Comparison of ENCODE assay signal across 8 cellular contexts in the genomic region with DNA sequence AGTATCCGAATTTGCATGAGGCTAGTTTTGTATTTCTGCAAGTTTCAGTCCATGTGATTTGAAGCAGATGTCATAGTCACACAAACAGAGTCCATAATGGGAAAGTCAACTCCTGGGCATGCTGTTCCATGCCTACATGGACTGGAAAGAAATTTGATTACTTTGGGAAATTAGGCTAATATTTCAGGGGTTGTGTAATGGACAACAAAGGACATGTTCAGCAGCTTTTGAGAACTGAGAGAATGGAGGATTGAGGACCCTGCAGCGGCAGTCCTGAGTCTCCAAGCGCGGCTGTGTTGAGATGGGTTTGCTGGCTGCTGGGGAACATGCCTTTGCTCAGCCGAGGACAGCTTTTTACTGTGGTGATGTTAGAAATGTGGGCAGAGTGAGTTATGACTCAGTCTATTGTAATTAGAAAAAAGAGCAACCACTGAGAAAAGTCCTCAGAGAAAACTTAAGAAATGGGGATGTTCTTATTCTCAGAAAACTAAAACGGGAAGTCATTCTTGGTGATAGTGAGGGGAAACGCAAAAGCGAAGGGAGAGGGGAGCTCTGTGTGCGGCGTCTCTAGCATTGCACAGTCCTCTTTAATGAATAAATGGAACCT.
A peak's percentile ranks its signal among the peaks of the same experiment; 100 is the strongest.
DNase-seq lines count a peak whose midpoint lies in the region; ATAC-seq lines count a peak whose summit lies in the region.

No MANE protein-coding gene starts in this region.

- peak; percentile 81 for DNase-seq in AG08395 (ENCODE audit: low spot score)
- no peak for DNase-seq in T-cell
- peak; percentile 5 for DNase-seq in fibroblast of peridontal ligament (ENCODE audit: extremely low read depth)
- DNase-seq in stromal cell of bone marrow (ENCODE audit: low read depth): peak; percentile 41
- DNase-seq in DMS79 (lab: John Stamatoyannopoulos, UW): no peak
- no peak for DNase-seq in COR-L47 (lab: John Stamatoyannopoulos, UW)

- H3K27me3 Mint-ChIP-seq in T-cell: no peaks in the 10 kb centered on the region

- POLR2A ChIA-PET in T-cell (lab: Charles Lee): interaction anchor here in 1 of 2 donors (0.6 kb wide), 1 partner anchor 86 kb away, joined by 3 read pairs; no protein-coding TSS in a partner anchor

- ATAC-seq in GM18873 (IDR thresholded peaks at IDR 0.05; ENCODE audit: low FRiP score, unreplicated experiment) (peak; percentile 87), HG03066 (IDR thresholded peaks at IDR 0.05; ENCODE audit: low read depth, unreplicated experiment) (peak; percentile 87), T-cell (replicated peaks in 1 of 4) (peak; percentile 61 to 89 (median 86))

- H3K9me3 Mint-ChIP-seq in T-cell: no peaks in the 10 kb centered on the region

- peaks cover 11% of the 10 kb centered on the region for H3K36me3 Mint-ChIP-seq in T-cell

- CTCF ChIA-PET in T-cell (lab: Charles Lee): no interaction called here

- peak overlapping the region; percentile 64 to 68 for H3K27ac Mint-ChIP-seq in T-cell

- peak overlapping the region; percentile 60 to 64 (median 63) for H3K4me3 Mint-ChIP-seq in T-cell

- peaks cover 44 to 51% (median 49%) of the 10 kb centered on the region in 3 donors for H3K4me1 Mint-ChIP-seq in T-cell

Comparison
In these comparisons a context has a peak if more than half of its experiments do, and no peak if none do; other contexts are left out.
1. DNase-seq: peak in AG08395 (single experiment), fibroblast of peridontal ligament (single experiment) and stromal cell of bone marrow (single experiment); none in T-cell (0 of 34), DMS79 (single experiment) and COR-L47 (single experiment).
2. Peak in every context shown above with its lines, with median percentiles within 50 percentile points of each other: ATAC-seq.